ENCODE assay signal across 34 cellular contexts in the genomic region with DNA sequence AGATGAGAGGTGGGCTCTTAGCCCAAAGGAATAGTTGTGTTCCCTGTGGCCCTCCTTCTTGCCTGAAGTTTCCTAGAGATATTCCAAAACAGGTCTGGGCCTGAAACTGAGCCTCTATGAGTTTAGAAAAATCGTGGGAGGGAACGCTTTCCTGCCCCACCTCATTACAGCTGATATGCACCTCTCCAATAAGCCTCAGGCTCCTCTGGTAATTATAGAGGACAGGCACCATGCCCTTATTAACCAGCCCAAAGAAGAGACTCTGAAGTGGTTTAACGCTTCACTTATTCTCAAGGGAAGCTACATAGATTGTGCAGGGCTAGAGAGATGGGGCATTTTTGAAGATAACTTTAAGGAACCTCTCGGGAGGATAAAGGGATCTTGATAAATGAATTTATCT. TPM values are rescaled to one million over a fixed set of nuclear protein-coding genes. Genes with fewer than 3 reads are reported as not detected.
DNase-seq lines count a peak whose midpoint lies in the region; ATAC-seq and TF ChIP-seq lines count a peak whose summit lies in the region.
"Had no signal": no experiment of that assay in that cellular context is flagged by ENCODE, and none has a peak within 500 bp of the region (broad histone marks: within the 10 kb centered on the region; RNA-seq: fewer than 3 reads in every experiment).

No MANE protein-coding gene starts in this region.

- H3K4me1 ChIP-seq in OCI-LY7 (ENCODE audit: insufficient read depth, low read length, poor library complexity, severe bottlenecking) (peaks cover 8% of the 10 kb centered on the region), esophagus (ENCODE audit: control insufficient read depth in 2 of 2, insufficient read depth in 2 of 2, low read length in 1 of 2) (peaks cover 0 to 2% of the 10 kb centered on the region in 2 donors)
- H3K4me1 ChIP-seq: HAP-1 had no signal

- H3K27ac ChIP-seq in OCI-LY7 (ENCODE audit: low read depth, low read length, poor library complexity, severe bottlenecking) (no peak overlapping the region), esophagus (ENCODE audit: low read depth in 2 of 2, low read length in 1 of 2) (peak overlapping the region; percentile 89 to 92)
- H3K27ac ChIP-seq: cardiac muscle cell, pancreas, Peyer's patch, thoracic aorta had no signal

- H3K79me2 ChIP-seq in OCI-LY7 (ENCODE audit: insufficient read depth, low read depth, low read length) = no peaks in the 10 kb centered on the region

- H3K4me3 ChIP-seq in OCI-LY7 (ENCODE audit: low read depth, low read length, poor library complexity, severe bottlenecking) = no peak overlapping the region
- H3K4me3 ChIP-seq in esophagus (ENCODE audit: low read depth in 1 of 2, low read length in 2 of 2) = no peak overlapping the region
- H3K4me3 ChIP-seq: cardiac muscle cell, HAP-1, MG63, pancreas, Peyer's patch, thoracic aorta had no signal

- peak; percentile 1 to 16 for DNase-seq in NCI-H187 (lab: John Stamatoyannopoulos, UW)
- no peak for DNase-seq in NCI-H187 treated with DMSO at 0.1 percent for 48 hours (lab: John Stamatoyannopoulos, UW)
- peak; percentile 14 for DNase-seq in OCI-LY7 (ENCODE audit: low spot score)
- no peak for DNase-seq in type B pancreatic cell (ENCODE audit: extremely low spot score, unreplicated experiment)
- no peak for DNase-seq in stimulated activated CD4-positive, alpha-beta T cell treated with anti-CD3 and anti-CD28 coated beads, Interleukin-12 subunit alpha, Interleukin-12 subunit beta, amount 100 ng/mL, for 4 hours
- no peak for DNase-seq in activated CD8-positive, alpha-beta memory T cell treated with anti-CD3 and anti-CD28 coated beads, Interleukin-2, amount 10 ng/mL, durations not matched to agents 7 days and 5 days
- DNase-seq: 8988T; activated CD4-positive, alpha-beta T cell treated with anti-CD3 and anti-CD28 coated beads for 36 hours; activated effector memory CD4-positive, alpha-beta T cell treated with anti-CD3 and anti-CD28 coated beads, Interleukin-2, amount 50 U/mL, for 16 hours; activated naive CD8-positive, alpha-beta T cell treated with anti-CD3 and anti-CD28 coated beads for 36 hours; anterior cingulate cortex; Calu3; CD4-positive, CD25-positive, alpha-beta regulatory T cell; effector CD4-positive, alpha-beta T cell; glutamatergic neuron; KG1; mesendoderm; MG63; NCI-H1436; NCI-H510A; pancreas; Peyer's patch; small intestine; stimulated activated CD4-positive, alpha-beta T cell treated with anti-CD3 and anti-CD28 coated beads, Interleukin-1b, Interleukin-23, amount 100 ng/mL, for 48 hours; stimulated activated naive CD8-positive, alpha-beta T cell treated with anti-CD3 and anti-CD28 coated beads, Interleukin-15, Interleukin-2, amounts not matched to agents 100 U/mL and 50 U/mL, for 24 hours; SW 1271; T-helper 9 cell had no signal

- no peaks in the 10 kb centered on the region for H3K27me3 ChIP-seq in esophagus (ENCODE audit: control insufficient read depth in 1 of 2, insufficient read depth in 2 of 2, low read length in 2 of 2)
- H3K27me3 ChIP-seq: pancreas, Peyer's patch had no signal

- H3K9me3 ChIP-seq in OCI-LY7 (ENCODE audit: low read length) (no peaks in the 10 kb centered on the region), esophagus (ENCODE audit: control insufficient read depth in 2 of 2, insufficient read depth in 1 of 2, low read depth in 1 of 2, low read length in 1 of 2) (no peaks in the 10 kb centered on the region)
- H3K9me3 ChIP-seq: HAP-1, MG63, pancreas, Peyer's patch, thoracic aorta had no signal

- POLR2A ChIA-PET in OCI-LY7 (lab: Charles Lee) = interaction anchor here (0.5 to 1.2 kb wide), 2 partner anchors 10 to 27 kb away, joined by 4 read pairs; no protein-coding TSS in a partner anchor

- H3K4me3 Mint-ChIP-seq in type B pancreatic cell = peak overlapping the region; percentile 29
- no peak overlapping the region for H3K4me3 Mint-ChIP-seq in activated CD8-positive, alpha-beta memory T cell treated with anti-CD3 and anti-CD28 coated beads, Interleukin-2, amount 10 ng/mL, durations not matched to agents 7 days and 5 days
- H3K4me3 Mint-ChIP-seq: activated CD4-positive, alpha-beta T cell treated with anti-CD3 and anti-CD28 coated beads for 36 hours; activated naive CD8-positive, alpha-beta T cell treated with anti-CD3 and anti-CD28 coated beads for 36 hours; CD4-positive, CD25-positive, alpha-beta regulatory T cell; neural crest cell had no signal

- no peak for ATAC-seq in GM19351 (IDR thresholded peaks at IDR 0.05; ENCODE audit: unreplicated experiment)
- ATAC-seq in activated CD8-positive, alpha-beta memory T cell treated with anti-CD3 and anti-CD28 coated beads, Interleukin-2, amount 10 ng/mL, durations not matched to agents 7 days and 5 days = no peak
- ATAC-seq: activated CD4-positive, alpha-beta T cell treated with anti-CD3 and anti-CD28 coated beads for 36 hours; left lobe of liver; pancreas; stimulated activated naive CD8-positive, alpha-beta T cell treated with anti-CD3 and anti-CD28 coated beads, Interleukin-15, Interleukin-2, amounts not matched to agents 100 U/mL and 50 U/mL, for 24 hours had no signal

- peaks cover 34% of the 10 kb centered on the region for H3K4me1 Mint-ChIP-seq in type B pancreatic cell (ENCODE audit: unreplicated experiment)
- H3K4me1 Mint-ChIP-seq in activated CD8-positive, alpha-beta memory T cell treated with anti-CD3 and anti-CD28 coated beads, Interleukin-2, amount 10 ng/mL, durations not matched to agents 7 days and 5 days = peaks cover 22% of the 10 kb centered on the region

- no peaks in the 10 kb centered on the region for H3K9me2 ChIP-seq in OCI-LY7 (ENCODE audit: insufficient read depth, low read length)

- H3K4me2 ChIP-seq in OCI-LY7 (ENCODE audit: low read length) = 0 out of 2 replicates have a peak overlapping the region, but pooled peaks have one; percentile 7

- no peak overlapping the region for H2AFZ ChIP-seq in OCI-LY7 (ENCODE audit: low read length)

- peaks cover 45% of the 10 kb centered on the region for H3K27me3 Mint-ChIP-seq in type B pancreatic cell
- H3K27me3 Mint-ChIP-seq in activated CD8-positive, alpha-beta memory T cell treated with anti-CD3 and anti-CD28 coated beads, Interleukin-2, amount 10 ng/mL, durations not matched to agents 7 days and 5 days = peaks cover 18% of the 10 kb centered on the region
- H3K27me3 Mint-ChIP-seq: activated CD4-positive, alpha-beta T cell treated with anti-CD3 and anti-CD28 coated beads for 36 hours; activated naive CD8-positive, alpha-beta T cell treated with anti-CD3 and anti-CD28 coated beads for 36 hours had no signal

- WGBS in esophagus, 2 donors = 41 to 74% methylated on average over 4 of the region's 4 CpGs

- TF ChIP-seq CTCF in OCI-LY7 (conservative IDR thresholded peaks at IDR 0.05; ENCODE audit: low read length) (no peak), type B pancreatic cell (conservative IDR thresholded peaks at IDR 0.05) (no peak)

- no peaks in the 10 kb centered on the region for H3K9me3 Mint-ChIP-seq in type B pancreatic cell
- no peaks in the 10 kb centered on the region for H3K9me3 Mint-ChIP-seq in activated CD8-positive, alpha-beta memory T cell treated with anti-CD3 and anti-CD28 coated beads, Interleukin-2, amount 10 ng/mL, durations not matched to agents 7 days and 5 days (ENCODE audit: low read depth)
- H3K9me3 Mint-ChIP-seq: activated naive CD8-positive, alpha-beta T cell treated with anti-CD3 and anti-CD28 coated beads for 36 hours; CD4-positive, CD25-positive, alpha-beta regulatory T cell; neural crest cell had no signal

- intact Hi-C loops in OCI-LY7 (cut with micrococcal nuclease; ENCODE audit: unreplicated experiment) = no loop called here

- no peaks in the 10 kb centered on the region for H3K36me3 Mint-ChIP-seq in type B pancreatic cell
- no peaks in the 10 kb centered on the region for H3K36me3 Mint-ChIP-seq in activated CD8-positive, alpha-beta memory T cell treated with anti-CD3 and anti-CD28 coated beads, Interleukin-2, amount 10 ng/mL, durations not matched to agents 7 days and 5 days
- H3K36me3 Mint-ChIP-seq: CD4-positive, CD25-positive, alpha-beta regulatory T cell had no signal

- H3K27ac Mint-ChIP-seq in type B pancreatic cell = peak overlapping the region; percentile 75
- no peak overlapping the region for H3K27ac Mint-ChIP-seq in activated CD8-positive, alpha-beta memory T cell treated with anti-CD3 and anti-CD28 coated beads, Interleukin-2, amount 10 ng/mL, durations not matched to agents 7 days and 5 days
- H3K27ac Mint-ChIP-seq: activated CD4-positive, alpha-beta T cell treated with anti-CD3 and anti-CD28 coated beads for 36 hours; activated naive CD8-positive, alpha-beta T cell treated with anti-CD3 and anti-CD28 coated beads for 36 hours; CD4-positive, CD25-positive, alpha-beta regulatory T cell had no signal

- H3K36me3 ChIP-seq in OCI-LY7 (ENCODE audit: insufficient read depth, low read length) = no peaks in the 10 kb centered on the region
- H3K36me3 ChIP-seq in esophagus (ENCODE audit: control insufficient read depth in 2 of 2, insufficient read depth in 2 of 2, low read length in 1 of 2) = peaks cover 0 to 1% of the 10 kb centered on the region in 2 donors
- H3K36me3 ChIP-seq: cardiac muscle cell, HAP-1, MG63, pancreas, Peyer's patch, thoracic aorta had no signal

- BruUV-seq in OCI-LY7 (replicated peaks; lab: Mats Ljungman, UMichigan) = no TSS peak

- H4K20me1 ChIP-seq in OCI-LY7 (ENCODE audit: insufficient read depth, low read length) = no peaks in the 10 kb centered on the region

- CTCF ChIA-PET in OCI-LY7 (lab: Charles Lee; ENCODE audit: unreplicated experiment) = interaction anchor here (0.5 to 1.3 kb wide), 2 partner anchors 51 to 96 kb away, joined by 3 read pairs; no protein-coding TSS in a partner anchor
- CTCF ChIA-PET in activated CD8-positive, alpha-beta memory T cell treated with anti-CD3 and anti-CD28 coated beads, Interleukin-2, amount 10 ng/mL, durations not matched to agents 7 days and 5 days (lab: Charles Lee) = interaction anchor here (0.8 to 3.5 kb wide), 4 partner anchors 28 to 96 kb away, joined by 3 to 21 read pairs (median 5); no protein-coding TSS in a partner anchor

RNA-seq across cellular contexts. Expression of gene MPZL2, which starts 3.4 kb away (rescaled TPM):
- total RNA-seq in OCI-LY7 (2014; rRNA removed; shearing (Covaris generic)) = not detected in 2 replicates
- total RNA-seq in OCI-LY7 (2022) (not detected in 2 replicates), type B pancreatic cell (ENCODE audit: low replicate concordance) (32.7 and 113 TPM in 2 replicates)
- 100 to 1,000 TPM; 150 to 185 TPM for polyA plus RNA-seq in esophagus
- total RNA-seq in activated CD8-positive, alpha-beta memory T cell treated with anti-CD3 and anti-CD28 coated beads, Interleukin-2, amount 10 ng/mL, durations not matched to agents 7 days and 5 days = 1 to 10 TPM; 3.0 to 3.2 TPM
- total RNA-seq: cardiac muscle cell, neural crest cell had no signal

RNA-seq across cellular contexts. Expression of gene MPZL3, which starts 15.3 kb away (rescaled TPM):
- 1.9 and 2.2 TPM in 2 replicates for total RNA-seq in OCI-LY7 (2014; rRNA removed; shearing (Covaris generic))
- total RNA-seq in OCI-LY7 (2022) (5.8 and 6.9 TPM in 2 replicates), type B pancreatic cell (ENCODE audit: low replicate concordance) (10.2 and 32.1 TPM in 2 replicates)
- 10 to 100 TPM; 18.8 to 34.1 TPM for polyA plus RNA-seq in esophagus
- total RNA-seq in activated CD8-positive, alpha-beta memory T cell treated with anti-CD3 and anti-CD28 coated beads, Interleukin-2, amount 10 ng/mL, durations not matched to agents 7 days and 5 days = 10 to 100 TPM; 20.4 to 28.4 TPM

RNA-seq across cellular contexts. Expression of gene CD3E, which starts 37.0 kb away (rescaled TPM):
- total RNA-seq in OCI-LY7 (2014; rRNA removed; shearing (Covaris generic)) = not detected in 2 replicates
- total RNA-seq in OCI-LY7 (2022) = 1.7 and 2.0 TPM in 2 replicates
- 1 to 10 TPM; 4.6 to 5.1 TPM for polyA plus RNA-seq in esophagus
- not detected in 2 replicates for total RNA-seq in type B pancreatic cell (ENCODE audit: low replicate concordance)
- total RNA-seq in activated CD8-positive, alpha-beta memory T cell treated with anti-CD3 and anti-CD28 coated beads, Interleukin-2, amount 10 ng/mL, durations not matched to agents 7 days and 5 days = 100 to 1,000 TPM; 526 to 535 TPM
- total RNA-seq: Calu3, cardiac muscle cell, neural crest cell had no signal
- polyA plus RNA-seq: cardiac muscle cell had no signal

RNA-seq across cellular contexts. Expression of gene JAML, which starts 42.7 kb away (rescaled TPM):
- total RNA-seq in OCI-LY7 (2014; rRNA removed; shearing (Covaris generic)) = 0.73 and 1.4 TPM in 2 replicates
- total RNA-seq in OCI-LY7 (2022) (0.63 and 0.74 TPM in 2 replicates), type B pancreatic cell (ENCODE audit: low replicate concordance) (0.19 and 0.57 TPM in 2 replicates)
- 1 to 10 TPM; 6.1 to 7.0 TPM for polyA plus RNA-seq in esophagus
- 100 to 1,000 TPM; 139 to 142 TPM for total RNA-seq in activated CD8-positive, alpha-beta memory T cell treated with anti-CD3 and anti-CD28 coated beads, Interleukin-2, amount 10 ng/mL, durations not matched to agents 7 days and 5 days
- total RNA-seq: Calu3, cardiac muscle cell, neural crest cell had no signal
- polyA plus RNA-seq: cardiac muscle cell had no signal

Comparison
In these comparisons a context has a peak if more than half of its experiments do, and no peak if none do; other contexts are left out.
1. DNase-seq: peak in NCI-H187 (2 of 2) and OCI-LY7 (single experiment); none in NCI-H187 treated with DMSO at 0.1 percent for 48 hours (single experiment), type B pancreatic cell (single experiment), stimulated activated CD4-positive, alpha-beta T cell treated with anti-CD3 and anti-CD28 coated beads, Interleukin-12 subunit alpha, Interleukin-12 subunit beta, amount 100 ng/mL, for 4 hours (single experiment) and activated CD8-positive, alpha-beta memory T cell treated with anti-CD3 and anti-CD28 coated beads, Interleukin-2, amount 10 ng/mL, durations not matched to agents 7 days and 5 days (single experiment).
2. RNA of gene MPZL2, which starts 3.4 kb away (total RNA-seq): 32.7 to 113 TPM in type B pancreatic cell and 3.0 to 3.2 TPM in activated CD8-positive, alpha-beta memory T cell treated with anti-CD3 and anti-CD28 coated beads, Interleukin-2, amount 10 ng/mL, durations not matched to agents 7 days and 5 days; not detected in OCI-LY7; every median in the first group is over 4 times any median in the second.
3. RNA of gene CD3E, which starts 37.0 kb away (total RNA-seq): 526 to 535 TPM in activated CD8-positive, alpha-beta memory T cell treated with anti-CD3 and anti-CD28 coated beads, Interleukin-2, amount 10 ng/mL, durations not matched to agents 7 days and 5 days; 1.7 to 2.0 TPM in OCI-LY7 and not detected in type B pancreatic cell; every median in the first group is over 100 times any median in the second.